8 cellular contexts compared by ENCODE assay signal in the genomic region with DNA sequence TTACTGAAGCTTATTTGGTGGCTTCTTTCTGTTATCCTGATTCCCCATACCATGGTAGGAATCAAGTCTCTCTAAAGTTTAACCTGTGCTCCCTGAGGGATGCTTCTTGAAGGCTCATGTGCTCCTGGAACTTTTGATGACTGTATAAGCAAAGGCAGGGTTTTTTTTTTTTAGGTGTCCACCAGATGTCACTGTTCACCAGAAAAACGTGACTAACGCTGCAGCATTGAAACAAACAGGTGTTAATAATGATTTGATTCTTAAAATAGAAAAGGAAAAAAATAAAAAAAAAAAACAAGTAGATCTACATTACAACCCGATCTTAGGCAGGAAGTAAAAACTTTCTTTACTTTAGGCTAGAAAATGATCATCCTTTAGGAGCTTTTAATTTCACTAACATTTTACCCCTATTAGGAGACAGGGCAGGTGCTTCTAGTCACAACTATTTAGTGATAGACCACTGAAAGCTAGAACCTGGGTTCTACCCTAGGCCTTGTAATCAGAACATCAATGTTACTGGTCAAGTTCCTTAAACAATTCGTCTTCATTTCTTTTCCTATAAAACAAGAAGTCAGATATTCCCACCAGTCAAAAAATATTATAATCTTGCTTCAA.
DNase-seq lines count a peak whose midpoint lies in the region; ATAC-seq and TF ChIP-seq lines count a peak whose summit lies in the region.

No MANE protein-coding gene starts in this region.

- no peak overlapping the region for H3K4me3 ChIP-seq in WI38 (ENCODE audit: low read depth, low read length)

- in situ Hi-C loops in Caki2 (cut with HindIII; ENCODE audit: low pct_unique_long_range_greater_than_20kb, low sequenced_read_pairs) = no loop called here

- ATAC-seq in GM18858 (IDR thresholded peaks at IDR 0.05; ENCODE audit: unreplicated experiment) = peak; percentile 75
- ATAC-seq in HG02938 (IDR thresholded peaks at IDR 0.05; ENCODE audit: unreplicated experiment) = peak; percentile 74

- DNase-seq in Caki2 (ENCODE audit: low read depth) = peak; percentile 33
- peak; percentile 36 to 88 (median 56) for DNase-seq in NCI-H1417 (lab: John Stamatoyannopoulos, UW)
- peak; percentile 42 for DNase-seq in iPS-NIHi11 (ENCODE audit: low spot score)
- DNase-seq in activated gamma-delta T cell (lab: John Stamatoyannopoulos, UW) = no peak
- DNase-seq in cortex of kidney (lab: John Stamatoyannopoulos, UW) = no peak

- TF ChIP-seq CTCF in WI38 (IDR thresholded peaks at IDR 0.05; ENCODE audit: low read depth, low read length) = peak; percentile 19; the same call in 1 of the 2 replicates

Comparison
In these comparisons a context has a peak if more than half of its experiments do, and no peak if none do; other contexts are left out.
1. DNase-seq: peak in Caki2 (single experiment), NCI-H1417 (3 of 3) and iPS-NIHi11 (single experiment); none in activated gamma-delta T cell (single experiment) and cortex of kidney (single experiment).